ENCODE assay signal across 34 cellular contexts in genomic region chr14:102344485-102344884, GRCh38. TPM values are rescaled to one million over a fixed set of nuclear protein-coding genes. Genes with fewer than 3 reads are reported as not detected.
DNase-seq lines count a peak whose midpoint lies in the region; ATAC-seq, FAIRE-seq and TF ChIP-seq lines count a peak whose summit lies in the region.
"Had no signal": no experiment of that assay in that cellular context is flagged by ENCODE, and none has a peak within 500 bp of the region (broad histone marks: within the 10 kb centered on the region; RNA-seq: fewer than 3 reads in every experiment).

No MANE protein-coding gene starts in this region.

- no peak for DNase-seq in HepG2 (ENCODE audit: low spot score)
- no peak for DNase-seq in right lobe of liver
- DNase-seq in globus pallidus (ENCODE audit: low spot score), result peak; percentile 96
- peak; percentile 67 for DNase-seq in occipital lobe (lab: John Stamatoyannopoulos, UW)
- DNase-seq in testis, result peak; percentile 46
- no peak for DNase-seq in HFFc6
- no peak for DNase-seq in COLO668 (lab: John Stamatoyannopoulos, UW; ENCODE audit: unreplicated experiment)
- DNase-seq in NCI-H146 (lab: John Stamatoyannopoulos, UW), result no peak
- DNase-seq: 8988T; activated CD4-positive, alpha-beta T cell treated with anti-CD3 and anti-CD28 coated beads, Interleukin-2, amount 50 U/mL, for 1 hour; activated CD8-positive, alpha-beta memory T cell treated with anti-CD3 and anti-CD28 coated beads, Interleukin-2, amount 10 ng/mL, durations not matched to agents 7 days and 5 days; activated naive CD4-positive, alpha-beta T cell treated with anti-CD3 and anti-CD28 coated beads, Interleukin-2, amount 10 ng/mL, durations not matched to agents 7 days and 5 days; CD4-positive, alpha-beta T cell; cortex of kidney; EL; foreskin keratinocyte; GM23248; islet precursor cell; natural killer cell; NCI-H1092; NCI-H187; NCI-H524 treated with DMSO at 0.1 percent for 48 hours; NK-92 treated with Interleukin-12 subunit alpha and Interleukin-12 subunit beta, amount 100 ng/mL, for 24 hours; ovary; PC-3; right cardiac atrium; stimulated activated CD4-positive, alpha-beta T cell treated with anti-CD3 and anti-CD28 coated beads, Interleukin-2, amount 100 ng/mL, for 48 hours; tibial artery had no signal

- TF ChIP-seq POLR2A in HepG2 (IDR thresholded peaks at IDR 0.05; ENCODE audit: insufficient read depth in 1 of 2, low read depth in 2 of 2, low read length in 2 of 2) (no peak), right lobe of liver (IDR thresholded peaks at IDR 0.05) (no peak), testis (IDR thresholded peaks at IDR 0.05) (no peak)

- no peaks in the 10 kb centered on the region for H3K4me1 Mint-ChIP-seq in HFFc6 (ENCODE audit: low read depth)
- H3K4me1 Mint-ChIP-seq: activated CD8-positive, alpha-beta memory T cell treated with anti-CD3 and anti-CD28 coated beads, Interleukin-2, amount 10 ng/mL, durations not matched to agents 7 days and 5 days; activated naive CD4-positive, alpha-beta T cell treated with anti-CD3 and anti-CD28 coated beads, Interleukin-2, amount 10 ng/mL, durations not matched to agents 7 days and 5 days; IgD-negative memory B cell; natural killer cell; WTC11 had no signal

- no peak for FAIRE-seq in HepG2 (lab: Jason Lieb, UNC)
- FAIRE-seq: GM12892 had no signal

- TF ChIP-seq EP300 in HepG2 (IDR thresholded peaks at IDR 0.05; ENCODE audit: low read depth in 2 of 2, low read length in 2 of 2) (no peak), HepG2 (CRISPR knock-in tag; IDR thresholded peaks at IDR 0.05; ENCODE audit: borderline replicate concordance) (no peak)

- no peak overlapping the region for H2AFZ ChIP-seq in HepG2 (ENCODE audit: low read length)
- H2AFZ ChIP-seq: GM23248 had no signal

- no peak overlapping the region for H3K4me2 ChIP-seq in HepG2 (ENCODE audit: low read depth, low read length)

- CTCF ChIA-PET in HepG2 (lab: Yijun Ruan, JAX; ENCODE audit: low intra/inter-chr PET ratio, low total read pairs), result no interaction called here

- H3K36me3 ChIP-seq in HepG2 (replicated peaks in 1 of 2; ENCODE audit: control insufficient read depth in 1 of 2, insufficient read depth in 2 of 2, low read length in 2 of 2) (peaks cover 14 to 31% of the 10 kb centered on the region in 2 experiments), right lobe of liver (peaks cover 0 to 38% (median 14%) of the 10 kb centered on the region in 4 donors), testis (ENCODE audit: low read depth, missing control alignments) (no peaks in the 10 kb centered on the region)
- H3K36me3 ChIP-seq: ovary had no signal

- H3K79me2 ChIP-seq in HepG2 (ENCODE audit: insufficient read depth, low read length), result no peaks in the 10 kb centered on the region

- TF ChIP-seq CTCF in HepG2 (CRISPR knock-in tag; IDR thresholded peaks at IDR 0.05), result no peak
- TF ChIP-seq CTCF in right lobe of liver (IDR thresholded peaks at IDR 0.05), result no peak
- TF ChIP-seq CTCF in testis (IDR thresholded peaks at IDR 0.05), result no peak
- TF ChIP-seq CTCF in HFFc6 (IDR thresholded peaks at IDR 0.05), result no peak

- no peaks in the 10 kb centered on the region for H3K9me3 ChIP-seq in HepG2 (ENCODE audit: low read length)
- H3K9me3 ChIP-seq in right lobe of liver, result no peaks in the 10 kb centered on the region
- no peaks in the 10 kb centered on the region for H3K9me3 ChIP-seq in testis
- H3K9me3 ChIP-seq: esophagus muscularis mucosa, ovary, tibial artery had no signal

- H3K27ac ChIP-seq in HepG2 (ENCODE audit: extremely low read length, insufficient read depth, low read length) (peak overlapping the region; percentile 62), right lobe of liver (no peak overlapping the region), testis (no peak overlapping the region)
- H3K27ac ChIP-seq: esophagus muscularis mucosa, foreskin keratinocyte, GM23248, ovary, tibial artery had no signal

- peaks cover 24% of the 10 kb centered on the region; the same call in 1 of the 2 replicates for H3K36me3 Mint-ChIP-seq in HFFc6 (ENCODE audit: low read depth)

- no peak overlapping the region for H3K27ac Mint-ChIP-seq in HFFc6
- H3K27ac Mint-ChIP-seq: activated CD8-positive, alpha-beta memory T cell treated with anti-CD3 and anti-CD28 coated beads, Interleukin-2, amount 10 ng/mL, durations not matched to agents 7 days and 5 days; activated naive CD4-positive, alpha-beta T cell treated with anti-CD3 and anti-CD28 coated beads, Interleukin-2, amount 10 ng/mL, durations not matched to agents 7 days and 5 days; activated T-helper 1 cell treated with anti-CD3 and anti-CD28 coated beads, Interleukin-12 subunit alpha, Interleukin-12 subunit beta, Interleukin-2, Interleukin-4 antibody, amounts not matched to agents 30 ng/mL and 10 ng/mL and 1 ng/mL, durations not matched to agents 14 hours and 24 hours and 36 hours; natural killer cell; WTC11 had no signal

- POLR2A ChIA-PET in HepG2 (lab: Yijun Ruan, JAX), result no interaction called here

- intact Hi-C loops in HepG2 (cut with micrococcal nuclease; ENCODE audit: unreplicated experiment) (no loop called here), right lobe of liver (cut with DNase I) (no loop called here), testis (cut with DNase I; ENCODE audit: low total_unique reads) (no loop called here)

- no peak for TF ChIP-seq RAD21 in HepG2 (CRISPR knock-in tag; IDR thresholded peaks at IDR 0.05)

- no peaks in the 10 kb centered on the region for H3K9me3 Mint-ChIP-seq in HFFc6
- H3K9me3 Mint-ChIP-seq: activated naive CD4-positive, alpha-beta T cell treated with anti-CD3 and anti-CD28 coated beads, Interleukin-2, amount 10 ng/mL, durations not matched to agents 7 days and 5 days; activated T-helper 1 cell treated with anti-CD3 and anti-CD28 coated beads, Interleukin-12 subunit alpha, Interleukin-12 subunit beta, Interleukin-2, Interleukin-4 antibody, amounts not matched to agents 30 ng/mL and 10 ng/mL and 1 ng/mL, durations not matched to agents 14 hours and 24 hours and 36 hours; CD4-positive, alpha-beta T cell; IgD-negative memory B cell; natural killer cell; WTC11 had no signal

- H4K20me1 ChIP-seq in HepG2 (ENCODE audit: insufficient read depth, low read length), result no peaks in the 10 kb centered on the region

- no peaks in the 10 kb centered on the region for H3K27me3 Mint-ChIP-seq in HFFc6 (ENCODE audit: insufficient read depth)
- H3K27me3 Mint-ChIP-seq: activated CD8-positive, alpha-beta memory T cell treated with anti-CD3 and anti-CD28 coated beads, Interleukin-2, amount 10 ng/mL, durations not matched to agents 7 days and 5 days; activated naive CD4-positive, alpha-beta T cell treated with anti-CD3 and anti-CD28 coated beads, Interleukin-2, amount 10 ng/mL, durations not matched to agents 7 days and 5 days; CD4-positive, alpha-beta T cell; IgD-negative memory B cell had no signal

- ATAC-seq in HepG2 (peak; percentile 40), right lobe of liver (no peak)
- ATAC-seq: activated CD8-positive, alpha-beta memory T cell treated with anti-CD3 and anti-CD28 coated beads, Interleukin-2, amount 10 ng/mL, durations not matched to agents 7 days and 5 days; foreskin keratinocyte; natural killer cell; PC-3; right cardiac atrium; Right ventricle myocardium inferior; WTC11 had no signal

- WGBS in HepG2 (ENCODE audit: low lambda C conversion rate), result 73% methylated on average over 5 of the region's 5 CpGs
- 59% methylated on average over 3 of the region's 5 CpGs for WGBS in right lobe of liver (ENCODE audit: insufficient coverage, low coverage, low lambda C conversion rate, missing lambda C conversion rate)
- WGBS in testis, 2 donors, result 65 to 66% methylated on average over 5 of the region's 5 CpGs

- in situ Hi-C loops in HepG2 (cut with HindIII; ENCODE audit: extremely low pct_ligation_motif_present, low pct_unique_long_range_greater_than_20kb), result no loop called here

- H3K9ac ChIP-seq in HepG2 (ENCODE audit: insufficient read depth, low read depth, low read length), result no peak overlapping the region
- H3K9ac ChIP-seq: GM23248 had no signal

- H3K4me3 ChIP-seq in HepG2 (replicated peaks in 1 of 3; ENCODE audit: insufficient read depth in 1 of 3, low read depth in 2 of 3, low read length in 3 of 3) (no peak overlapping the region), right lobe of liver (no peak overlapping the region), testis (no peak overlapping the region)
- H3K4me3 ChIP-seq: esophagus muscularis mucosa, GM23248, ovary, tibial artery had no signal

- no TSS peak for BruUV-seq in HepG2 (replicated peaks; lab: Mats Ljungman, UMichigan)

- H3K4me3 Mint-ChIP-seq in HFFc6, result no peak overlapping the region
- H3K4me3 Mint-ChIP-seq: activated CD8-positive, alpha-beta memory T cell treated with anti-CD3 and anti-CD28 coated beads, Interleukin-2, amount 10 ng/mL, durations not matched to agents 7 days and 5 days; activated naive CD4-positive, alpha-beta T cell treated with anti-CD3 and anti-CD28 coated beads, Interleukin-2, amount 10 ng/mL, durations not matched to agents 7 days and 5 days; activated T-helper 1 cell treated with anti-CD3 and anti-CD28 coated beads, Interleukin-12 subunit alpha, Interleukin-12 subunit beta, Interleukin-2, Interleukin-4 antibody, amounts not matched to agents 30 ng/mL and 10 ng/mL and 1 ng/mL, durations not matched to agents 14 hours and 24 hours and 36 hours; CD4-positive, alpha-beta T cell; natural killer cell; WTC11 had no signal

- peaks cover 17% of the 10 kb centered on the region for H3K4me1 ChIP-seq in HepG2 (ENCODE audit: insufficient read depth, low read length)
- no peaks in the 10 kb centered on the region for H3K4me1 ChIP-seq in right lobe of liver
- H3K4me1 ChIP-seq in testis, result no peaks in the 10 kb centered on the region
- H3K4me1 ChIP-seq: esophagus muscularis mucosa, foreskin keratinocyte, tibial artery had no signal

- H3K27me3 ChIP-seq in HepG2 (ENCODE audit: control insufficient read depth in 1 of 2, insufficient read depth in 2 of 2, low read length in 2 of 2), result no peaks in the 10 kb centered on the region
- no peaks in the 10 kb centered on the region for H3K27me3 ChIP-seq in right lobe of liver
- H3K27me3 ChIP-seq in testis, result no peaks in the 10 kb centered on the region
- H3K27me3 ChIP-seq: esophagus muscularis mucosa, foreskin keratinocyte, ovary, tibial artery had no signal

RNA-seq across cellular contexts. Expression of gene CINP, which starts 18.2 kb away (rescaled TPM):
- total RNA-seq in HepG2 (2016; rRNA removed; fragmentation: Illumina TruSeq; extraction: Trizol), result 42.8 and 59.7 TPM in 2 replicates
- 9.8 and 10.7 TPM in 2 replicates for total RNA-seq in HepG2 (2016; cell fraction: cytosol; rRNA removed; fragmentation: Illumina TruSeq; extraction: Trizol; ENCODE audit: low read depth)
- 42.0 and 63.9 TPM in 2 replicates for total RNA-seq in HepG2 (2016; cell fraction: insoluble cytoplasmic fraction; rRNA removed; fragmentation: Illumina TruSeq; extraction: Trizol)
- total RNA-seq in HepG2 (2016; cell fraction: membrane; rRNA removed; fragmentation: Illumina TruSeq; extraction: Trizol), result 19.4 and 21.7 TPM in 2 replicates
- 14.1 and 15.2 TPM in 2 replicates for total RNA-seq in HepG2 (2016; cell fraction: nucleus; rRNA removed; fragmentation: Illumina TruSeq; extraction: Trizol)
- polyA plus RNA-seq in HepG2 (2011; rRNA removed), result 30.9 and 32.8 TPM in 2 replicates
- polyA plus RNA-seq in HepG2 (2011; cell fraction: cytosol; rRNA removed), result 37.0 and 48.8 TPM in 2 replicates
- polyA plus RNA-seq in HepG2 (2011; cell fraction: nucleus; rRNA removed), result 9.4 and 12.4 TPM in 2 replicates
- polyA plus RNA-seq in HepG2 (2012), result 22.1 and 22.3 TPM in 2 replicates
- 14.5 and 14.8 TPM in 2 replicates for polyA plus RNA-seq in HepG2 (2016; cell fraction: cytosol; fragmentation: Illumina TruSeq; extraction: Trizol; ENCODE audit: low read depth)
- polyA plus RNA-seq in HepG2 (2016; cell fraction: insoluble cytoplasmic fraction; fragmentation: Illumina TruSeq; extraction: Trizol; ENCODE audit: low read depth), result 70.2 and 75.7 TPM in 2 replicates
- polyA plus RNA-seq in HepG2 (2016; cell fraction: membrane; fragmentation: Illumina TruSeq; extraction: Trizol; ENCODE audit: low read depth), result 15.8 and 20.2 TPM in 2 replicates
- polyA plus RNA-seq in HepG2 (2016; cell fraction: nucleus; fragmentation: Illumina TruSeq; extraction: Trizol; ENCODE audit: insufficient read depth, low read depth), result 24.1 and 25.0 TPM in 2 replicates
- polyA minus RNA-seq in HepG2 (2011; rRNA and poly(A)+ RNA removed; ENCODE audit: low replicate concordance), result 47.0 and 60.6 TPM in 2 replicates
- polyA minus RNA-seq in HepG2 (2011; cell fraction: cytosol; rRNA and poly(A)+ RNA removed), result 13.5 and 13.8 TPM in 2 replicates
- polyA minus RNA-seq in HepG2 (2011; cell fraction: nucleus; rRNA and poly(A)+ RNA removed), result 17.0 and 18.9 TPM in 2 replicates
- total RNA-seq in right lobe of liver, result 10 to 100 TPM; 15.2 to 32.3 (median 21.0) TPM
- total RNA-seq in occipital lobe, result 23.1 TPM
- total RNA-seq in testis, result 10 to 100 TPM; 55.1 to 70.1 TPM
- polyA plus RNA-seq in testis (ENCODE audit: insufficient read depth, low read depth, low replicate concordance), result 80.6 TPM
- 10 to 100 TPM; 58.9 to 65.7 (median 62.4) TPM for total RNA-seq in HFFc6 (2021; fragmentation: NEBNext Ultra II Directional; extraction: Animal tissue kit (Norgen Biotek cat#: 25700))

RNA-seq across cellular contexts. Expression of gene TECPR2, which starts 18.3 kb away (rescaled TPM):
- 5.7 and 13.6 TPM in 2 replicates for total RNA-seq in HepG2 (2016; rRNA removed; fragmentation: Illumina TruSeq; extraction: Trizol)
- total RNA-seq in HepG2 (2016; cell fraction: cytosol; rRNA removed; fragmentation: Illumina TruSeq; extraction: Trizol; ENCODE audit: low read depth), result 1.9 and 2.0 TPM in 2 replicates
- total RNA-seq in HepG2 (2016; cell fraction: insoluble cytoplasmic fraction; rRNA removed; fragmentation: Illumina TruSeq; extraction: Trizol), result 7.0 and 9.8 TPM in 2 replicates
- 2.6 and 5.0 TPM in 2 replicates for total RNA-seq in HepG2 (2016; cell fraction: membrane; rRNA removed; fragmentation: Illumina TruSeq; extraction: Trizol)
- 7.5 and 9.3 TPM in 2 replicates for total RNA-seq in HepG2 (2016; cell fraction: nucleus; rRNA removed; fragmentation: Illumina TruSeq; extraction: Trizol)
- polyA plus RNA-seq in HepG2 (2011; rRNA removed), result 3.5 and 4.6 TPM in 2 replicates
- 2.6 and 2.7 TPM in 2 replicates for polyA plus RNA-seq in HepG2 (2011; cell fraction: cytosol; rRNA removed)
- 7.3 and 11.9 TPM in 2 replicates for polyA plus RNA-seq in HepG2 (2011; cell fraction: nucleus; rRNA removed)
- 3.2 and 3.8 TPM in 2 replicates for polyA plus RNA-seq in HepG2 (2012)
- polyA plus RNA-seq in HepG2 (2016; cell fraction: cytosol; fragmentation: Illumina TruSeq; extraction: Trizol; ENCODE audit: low read depth), result 0.25 and 0.41 TPM in 2 replicates
- polyA plus RNA-seq in HepG2 (2016; cell fraction: insoluble cytoplasmic fraction; fragmentation: Illumina TruSeq; extraction: Trizol; ENCODE audit: low read depth), result 3.3 and 5.5 TPM in 2 replicates
- polyA plus RNA-seq in HepG2 (2016; cell fraction: membrane; fragmentation: Illumina TruSeq; extraction: Trizol; ENCODE audit: low read depth), result 0.94 and 1.0 TPM in 2 replicates
- polyA plus RNA-seq in HepG2 (2016; cell fraction: nucleus; fragmentation: Illumina TruSeq; extraction: Trizol; ENCODE audit: insufficient read depth, low read depth), result 8.0 and 10.0 TPM in 2 replicates
- polyA minus RNA-seq in HepG2 (2011; rRNA and poly(A)+ RNA removed; ENCODE audit: low replicate concordance), result 12.3 and 15.8 TPM in 2 replicates
- 3.6 and 7.3 TPM in 2 replicates for polyA minus RNA-seq in HepG2 (2011; cell fraction: cytosol; rRNA and poly(A)+ RNA removed)
- 8.8 and 9.8 TPM in 2 replicates for polyA minus RNA-seq in HepG2 (2011; cell fraction: nucleus; rRNA and poly(A)+ RNA removed)
- 10 to 100 TPM in 2 of 6 experiments, 1 to 10 TPM in 4; 5.5 to 10.5 (median 9.4) TPM for total RNA-seq in right lobe of liver
- 15.9 TPM for total RNA-seq in occipital lobe
- total RNA-seq in testis, result 10 to 100 TPM; 43.4 to 65.9 TPM
- 43.6 TPM for polyA plus RNA-seq in testis (ENCODE audit: insufficient read depth, low read depth, low replicate concordance)
- total RNA-seq in HFFc6 (2021; fragmentation: NEBNext Ultra II Directional; extraction: Animal tissue kit (Norgen Biotek cat#: 25700)), result 10 to 100 TPM; 22.0 to 29.6 (median 26.4) TPM

RNA-seq across cellular contexts. Expression of gene ZNF839, which starts 24.9 kb away (rescaled TPM):
- total RNA-seq in HepG2 (2016; rRNA removed; fragmentation: Illumina TruSeq; extraction: Trizol) (8.2 and 12.8 TPM in 2 replicates), right lobe of liver (1 to 10 TPM; 3.6 to 8.7 (median 5.9) TPM), occipital lobe (12.6 TPM), testis (10 to 100 TPM; 41.4 to 55.4 TPM)
- total RNA-seq in HepG2 (2016; cell fraction: cytosol; rRNA removed; fragmentation: Illumina TruSeq; extraction: Trizol; ENCODE audit: low read depth), result 9.1 and 10.6 TPM in 2 replicates
- total RNA-seq in HepG2 (2016; cell fraction: insoluble cytoplasmic fraction; rRNA removed; fragmentation: Illumina TruSeq; extraction: Trizol), result 8.4 and 10.7 TPM in 2 replicates
- total RNA-seq in HepG2 (2016; cell fraction: membrane; rRNA removed; fragmentation: Illumina TruSeq; extraction: Trizol), result 9.6 and 11.1 TPM in 2 replicates
- total RNA-seq in HepG2 (2016; cell fraction: nucleus; rRNA removed; fragmentation: Illumina TruSeq; extraction: Trizol), result 11.5 and 11.8 TPM in 2 replicates
- polyA plus RNA-seq in HepG2 (2011; rRNA removed) (9.3 and 11.1 TPM in 2 replicates), testis (ENCODE audit: insufficient read depth, low read depth, low replicate concordance) (59.0 TPM)
- polyA plus RNA-seq in HepG2 (2011; cell fraction: cytosol; rRNA removed), result 5.1 and 6.1 TPM in 2 replicates
- 26.5 and 27.5 TPM in 2 replicates for polyA plus RNA-seq in HepG2 (2011; cell fraction: nucleus; rRNA removed)
- polyA plus RNA-seq in HepG2 (2012), result 4.2 and 5.2 TPM in 2 replicates
- 1.3 and 1.6 TPM in 2 replicates for polyA plus RNA-seq in HepG2 (2016; cell fraction: cytosol; fragmentation: Illumina TruSeq; extraction: Trizol; ENCODE audit: low read depth)
- 5.7 and 6.5 TPM in 2 replicates for polyA plus RNA-seq in HepG2 (2016; cell fraction: insoluble cytoplasmic fraction; fragmentation: Illumina TruSeq; extraction: Trizol; ENCODE audit: low read depth)
- polyA plus RNA-seq in HepG2 (2016; cell fraction: membrane; fragmentation: Illumina TruSeq; extraction: Trizol; ENCODE audit: low read depth), result 3.0 and 4.1 TPM in 2 replicates
- polyA plus RNA-seq in HepG2 (2016; cell fraction: nucleus; fragmentation: Illumina TruSeq; extraction: Trizol; ENCODE audit: insufficient read depth, low read depth), result 33.2 and 35.7 TPM in 2 replicates
- 7.4 and 14.9 TPM in 2 replicates for polyA minus RNA-seq in HepG2 (2011; rRNA and poly(A)+ RNA removed; ENCODE audit: low replicate concordance)
- 4.6 and 4.8 TPM in 2 replicates for polyA minus RNA-seq in HepG2 (2011; cell fraction: cytosol; rRNA and poly(A)+ RNA removed)
- 11.6 and 11.8 TPM in 2 replicates for polyA minus RNA-seq in HepG2 (2011; cell fraction: nucleus; rRNA and poly(A)+ RNA removed)
- total RNA-seq in HFFc6 (2021; fragmentation: NEBNext Ultra II Directional; extraction: Animal tissue kit (Norgen Biotek cat#: 25700)), result 1 to 10 TPM; 6.7 to 8.3 (median 8.0) TPM

RNA-seq across cellular contexts. Expression of gene MOK, which starts 39.5 kb away (rescaled TPM):
- total RNA-seq in HepG2 (2016; rRNA removed; fragmentation: Illumina TruSeq; extraction: Trizol) (11.8 and 15.3 TPM in 2 replicates), right lobe of liver (1 to 10 TPM; 2.7 to 4.7 (median 3.8) TPM), occipital lobe (28.1 TPM), testis (100 to 1,000 TPM; 157 to 188 TPM)
- total RNA-seq in HepG2 (2016; cell fraction: cytosol; rRNA removed; fragmentation: Illumina TruSeq; extraction: Trizol; ENCODE audit: low read depth), result 7.0 and 12.1 TPM in 2 replicates
- 10.5 and 15.8 TPM in 2 replicates for total RNA-seq in HepG2 (2016; cell fraction: insoluble cytoplasmic fraction; rRNA removed; fragmentation: Illumina TruSeq; extraction: Trizol)
- total RNA-seq in HepG2 (2016; cell fraction: membrane; rRNA removed; fragmentation: Illumina TruSeq; extraction: Trizol), result 15.2 and 16.8 TPM in 2 replicates
- 26.0 and 26.9 TPM in 2 replicates for total RNA-seq in HepG2 (2016; cell fraction: nucleus; rRNA removed; fragmentation: Illumina TruSeq; extraction: Trizol)
- polyA plus RNA-seq in HepG2 (2011; rRNA removed) (16.9 and 17.6 TPM in 2 replicates), testis (ENCODE audit: insufficient read depth, low read depth, low replicate concordance) (171 TPM)
- polyA plus RNA-seq in HepG2 (2011; cell fraction: cytosol; rRNA removed), result 10.7 and 15.6 TPM in 2 replicates
- 56.1 and 57.8 TPM in 2 replicates for polyA plus RNA-seq in HepG2 (2011; cell fraction: nucleus; rRNA removed)
- polyA plus RNA-seq in HepG2 (2012), result 7.0 and 8.7 TPM in 2 replicates
- 13.9 and 14.7 TPM in 2 replicates for polyA plus RNA-seq in HepG2 (2016; cell fraction: cytosol; fragmentation: Illumina TruSeq; extraction: Trizol; ENCODE audit: low read depth)
- 15.1 and 15.7 TPM in 2 replicates for polyA plus RNA-seq in HepG2 (2016; cell fraction: insoluble cytoplasmic fraction; fragmentation: Illumina TruSeq; extraction: Trizol; ENCODE audit: low read depth)
- polyA plus RNA-seq in HepG2 (2016; cell fraction: membrane; fragmentation: Illumina TruSeq; extraction: Trizol; ENCODE audit: low read depth), result 19.4 and 21.3 TPM in 2 replicates
- 51.9 and 52.5 TPM in 2 replicates for polyA plus RNA-seq in HepG2 (2016; cell fraction: nucleus; fragmentation: Illumina TruSeq; extraction: Trizol; ENCODE audit: insufficient read depth, low read depth)
- polyA minus RNA-seq in HepG2 (2011; rRNA and poly(A)+ RNA removed; ENCODE audit: low replicate concordance), result 4.3 and 8.7 TPM in 2 replicates
- 5.2 and 5.4 TPM in 2 replicates for polyA minus RNA-seq in HepG2 (2011; cell fraction: cytosol; rRNA and poly(A)+ RNA removed)
- polyA minus RNA-seq in HepG2 (2011; cell fraction: nucleus; rRNA and poly(A)+ RNA removed), result 29.5 and 42.1 TPM in 2 replicates
- total RNA-seq in HFFc6 (2021; fragmentation: NEBNext Ultra II Directional; extraction: Animal tissue kit (Norgen Biotek cat#: 25700)), result 10 to 100 TPM; 11.5 to 18.7 (median 14.8) TPM

Comparison
In these comparisons a context has a peak if more than half of its experiments do, and no peak if none do; other contexts are left out.
1. DNase-seq: peak in globus pallidus (single experiment), occipital lobe (single experiment) and testis (single experiment); none in HepG2 (single experiment), right lobe of liver (0 of 3), HFFc6 (single experiment), COLO668 (single experiment) and NCI-H146 (single experiment).